1 cellular context compared by ENCODE assay signal in the genomic region with DNA sequence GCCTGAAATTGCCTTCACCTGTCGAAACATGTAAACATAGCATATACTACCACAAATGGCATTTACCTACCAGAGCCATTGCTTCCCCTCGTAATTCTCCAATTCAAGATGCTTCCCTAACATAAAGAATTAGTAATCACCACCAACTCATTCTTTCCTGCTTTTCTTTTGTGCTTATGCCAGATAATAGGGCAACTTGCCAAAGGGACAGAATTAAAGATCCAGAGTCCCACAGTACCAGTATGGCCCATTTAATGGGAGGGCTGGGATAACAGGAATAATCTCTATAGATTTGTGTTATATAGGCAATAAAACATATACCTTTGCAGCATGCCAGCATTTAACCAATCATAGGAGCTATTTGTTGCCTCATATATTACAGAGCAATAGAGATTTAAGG.
TF ChIP-seq lines count a peak whose summit lies in the region.

No MANE protein-coding gene starts in this region.

TF ChIP-seq in HEK293, 187 proteins besides CTCF, POLR2A, EP300 and RAD21 (continued from another document):
- TF ChIP-seq, protein P1, sequence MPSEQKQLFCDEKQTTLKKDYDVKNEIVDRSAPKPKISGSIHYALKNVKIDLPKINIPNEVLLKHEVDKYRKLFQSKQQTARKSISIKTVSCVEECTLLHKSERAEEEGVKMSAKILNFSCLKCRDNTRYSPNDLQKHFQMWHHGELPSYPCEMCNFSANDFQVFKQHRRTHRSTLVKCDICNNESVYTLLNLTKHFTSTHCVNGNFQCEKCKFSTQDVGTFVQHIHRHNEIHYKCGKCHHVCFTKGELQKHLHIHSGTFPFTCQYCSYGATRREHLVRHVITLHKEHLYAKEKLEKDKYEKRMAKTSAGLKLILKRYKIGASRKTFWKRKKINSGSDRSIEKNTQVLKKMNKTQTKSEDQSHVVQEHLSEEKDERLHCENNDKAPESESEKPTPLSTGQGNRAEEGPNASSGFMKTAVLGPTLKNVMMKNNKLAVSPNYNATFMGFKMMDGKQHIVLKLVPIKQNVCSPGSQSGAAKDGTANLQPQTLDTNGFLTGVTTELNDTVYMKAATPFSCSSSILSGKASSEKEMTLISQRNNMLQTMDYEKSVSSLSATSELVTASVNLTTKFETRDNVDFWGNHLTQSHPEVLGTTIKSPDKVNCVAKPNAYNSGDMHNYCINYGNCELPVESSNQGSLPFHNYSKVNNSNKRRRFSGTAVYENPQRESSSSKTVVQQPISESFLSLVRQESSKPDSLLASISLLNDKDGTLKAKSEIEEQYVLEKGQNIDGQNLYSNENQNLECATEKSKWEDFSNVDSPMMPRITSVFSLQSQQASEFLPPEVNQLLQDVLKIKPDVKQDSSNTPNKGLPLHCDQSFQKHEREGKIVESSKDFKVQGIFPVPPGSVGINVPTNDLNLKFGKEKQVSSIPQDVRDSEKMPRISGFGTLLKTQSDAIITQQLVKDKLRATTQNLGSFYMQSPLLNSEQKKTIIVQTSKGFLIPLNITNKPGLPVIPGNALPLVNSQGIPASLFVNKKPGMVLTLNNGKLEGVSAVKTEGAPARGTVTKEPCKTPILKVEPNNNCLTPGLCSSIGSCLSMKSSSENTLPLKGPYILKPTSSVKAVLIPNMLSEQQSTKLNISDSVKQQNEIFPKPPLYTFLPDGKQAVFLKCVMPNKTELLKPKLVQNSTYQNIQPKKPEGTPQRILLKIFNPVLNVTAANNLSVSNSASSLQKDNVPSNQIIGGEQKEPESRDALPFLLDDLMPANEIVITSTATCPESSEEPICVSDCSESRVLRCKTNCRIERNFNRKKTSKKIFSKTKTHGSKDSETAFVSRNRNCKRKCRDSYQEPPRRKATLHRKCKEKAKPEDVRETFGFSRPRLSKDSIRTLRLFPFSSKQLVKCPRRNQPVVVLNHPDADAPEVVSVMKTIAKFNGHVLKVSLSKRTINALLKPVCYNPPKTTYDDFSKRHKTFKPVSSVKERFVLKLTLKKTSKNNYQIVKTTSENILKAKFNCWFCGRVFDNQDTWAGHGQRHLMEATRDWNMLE (tag by site-specific recombination; conservative IDR thresholded peaks at IDR 0.05; ENCODE audit: low read depth): no peak
- TF ChIP-seq PBX3 (CRISPR knock-in tag; IDR thresholded peaks at IDR 0.05): no peak
- no peak for TF ChIP-seq ZNF16 (tag by site-specific recombination; IDR thresholded peaks at IDR 0.05; ENCODE audit: low read depth)
- no peak for TF ChIP-seq ZNF404 (tag by site-specific recombination; IDR thresholded peaks at IDR 0.05)
- TF ChIP-seq ZBTB26 (tag by site-specific recombination; optimal IDR thresholded peaks at IDR 0.05): peak; percentile 0
- TF ChIP-seq REPIN1 (tag by site-specific recombination; IDR thresholded peaks at IDR 0.05; ENCODE audit: low read depth): no peak
- peak; percentile 61; the same call in 1 of the 2 replicates for TF ChIP-seq ZBTB20 (tag by site-specific recombination; IDR thresholded peaks at IDR 0.05)
- peak; percentile 47; the same call in 1 of the 2 replicates for TF ChIP-seq ZFP69B (tag by site-specific recombination; IDR thresholded peaks at IDR 0.05)
- TF ChIP-seq ZNF560 (tag by site-specific recombination; IDR thresholded peaks at IDR 0.05; ENCODE audit: borderline replicate concordance): no peak
